In genomic region chrX:78139160-78140123, GRCh38 we compare ENCODE assay signal across 8 cellular contexts. TPM values are rescaled to one million over a fixed set of nuclear protein-coding genes. Genes with fewer than 3 reads are reported as not detected.
DNase-seq lines count a peak whose midpoint lies in the region; ATAC-seq and TF ChIP-seq lines count a peak whose summit lies in the region.

Gene TAF9B (minus strand): TSS chrX:78139650. CDS start chrX:78139611, 39 bp downstream.

- H3K36me3 ChIP-seq in cardiac muscle cell: no peaks in the 10 kb centered on the region

- peaks cover 3% of the 10 kb centered on the region for H3K36me3 Mint-ChIP-seq in activated naive CD8-positive, alpha-beta T cell treated with anti-CD3 and anti-CD28 coated beads, Interleukin-2, amount 50 U/mL, for 24 hours (ENCODE audit: low read depth)
- H3K36me3 Mint-ChIP-seq in type B pancreatic cell: no peaks in the 10 kb centered on the region

- peak within 1 kb of the TSS; percentile 68 for H3K27ac ChIP-seq in cardiac muscle cell

- H3K27me3 ChIP-seq in cardiac muscle cell: no peaks in the 10 kb centered on the region

- H3K4me3 ChIP-seq in cardiac muscle cell: peak within 1 kb of the TSS; percentile 57

- H3K4me3 Mint-ChIP-seq in activated naive CD8-positive, alpha-beta T cell treated with anti-CD3 and anti-CD28 coated beads, Interleukin-2, amount 50 U/mL, for 24 hours: peak within 1 kb of the TSS; percentile 89
- H3K4me3 Mint-ChIP-seq in type B pancreatic cell: peak within 1 kb of the TSS; percentile 92

- DNase-seq in GM10266 (ENCODE audit: extremely low spot score) (peak; percentile 66), NCI-H1105 (lab: John Stamatoyannopoulos, UW) (peak; percentile 73), SW 1271 (lab: John Stamatoyannopoulos, UW) (peak; percentile 8 to 51), cardiac muscle cell (ENCODE audit: low read depth in 1 of 2, low spot score in 1 of 2) (peak; percentile 85 to 86), pons (ENCODE audit: low spot score) (peak; percentile 84), type B pancreatic cell (ENCODE audit: extremely low spot score, unreplicated experiment) (peak; percentile 84)
- DNase-seq in activated naive CD8-positive, alpha-beta T cell treated with anti-CD3 and anti-CD28 coated beads, Interleukin-2, amount 50 U/mL, for 24 hours: peak; percentile 82

- no peaks in the 10 kb centered on the region for H3K4me1 ChIP-seq in cardiac muscle cell (ENCODE audit: low read depth)

- no peaks in the 10 kb centered on the region for H3K27me3 Mint-ChIP-seq in activated naive CD8-positive, alpha-beta T cell treated with anti-CD3 and anti-CD28 coated beads, Interleukin-2, amount 50 U/mL, for 24 hours
- H3K27me3 Mint-ChIP-seq in type B pancreatic cell: no peaks in the 10 kb centered on the region

- no peaks in the 10 kb centered on the region for H3K9me3 Mint-ChIP-seq in activated naive CD8-positive, alpha-beta T cell treated with anti-CD3 and anti-CD28 coated beads, Interleukin-2, amount 50 U/mL, for 24 hours
- peaks cover 8% of the 10 kb centered on the region for H3K9me3 Mint-ChIP-seq in type B pancreatic cell

- ATAC-seq in HG02623 (IDR thresholded peaks at IDR 0.05; ENCODE audit: unreplicated experiment): peak; percentile 92
- peak; percentile 99 for ATAC-seq in activated naive CD8-positive, alpha-beta T cell treated with anti-CD3 and anti-CD28 coated beads, Interleukin-2, amount 50 U/mL, for 24 hours

- peak within 1 kb of the TSS; percentile 87 for H3K27ac Mint-ChIP-seq in activated naive CD8-positive, alpha-beta T cell treated with anti-CD3 and anti-CD28 coated beads, Interleukin-2, amount 50 U/mL, for 24 hours
- peak within 1 kb of the TSS; percentile 66 for H3K27ac Mint-ChIP-seq in type B pancreatic cell

- peaks cover 9% of the 10 kb centered on the region for H3K4me1 Mint-ChIP-seq in activated naive CD8-positive, alpha-beta T cell treated with anti-CD3 and anti-CD28 coated beads, Interleukin-2, amount 50 U/mL, for 24 hours
- no peaks in the 10 kb centered on the region for H3K4me1 Mint-ChIP-seq in type B pancreatic cell (ENCODE audit: unreplicated experiment)

- no peaks in the 10 kb centered on the region for H3K9me3 ChIP-seq in cardiac muscle cell (ENCODE audit: low read depth)

- TF ChIP-seq CTCF in GM10266 (IDR thresholded peaks at IDR 0.05; ENCODE audit: control insufficient read depth, insufficient read depth, low read depth, missing control alignments): no peak
- TF ChIP-seq CTCF in cardiac muscle cell (IDR thresholded peaks at IDR 0.05; ENCODE audit: low read depth, low read length): no peak
- TF ChIP-seq CTCF in type B pancreatic cell (conservative IDR thresholded peaks at IDR 0.05): no peak

RNA-seq across cellular contexts. Expression of gene TAF9B, which starts in this region (rescaled TPM):
- total RNA-seq in cardiac muscle cell (9.6 and 10.4 TPM in 2 replicates), type B pancreatic cell (ENCODE audit: low replicate concordance) (11.6 and 25.1 TPM in 2 replicates)
- 18.3 and 20.3 TPM in 2 replicates for polyA plus RNA-seq in cardiac muscle cell

Comparison
In these comparisons a context has a peak if more than half of its experiments do, and no peak if none do; other contexts are left out.
1. Peak in every context shown above with its lines: DNase-seq, ATAC-seq, H3K4me3 ChIP-seq and H3K27ac ChIP-seq.
2. DNase-seq: peak in every context shown above with its lines; median percentile 86 in cardiac muscle cell; 84 in pons; 84 in type B pancreatic cell; 82 in activated naive CD8-positive, alpha-beta T cell treated with anti-CD3 and anti-CD28 coated beads, Interleukin-2, amount 50 U/mL, for 24 hours; 73 in NCI-H1105; 66 in GM10266; 30 in SW 1271.